2 cellular contexts compared by ENCODE assay signal in the genomic region with DNA sequence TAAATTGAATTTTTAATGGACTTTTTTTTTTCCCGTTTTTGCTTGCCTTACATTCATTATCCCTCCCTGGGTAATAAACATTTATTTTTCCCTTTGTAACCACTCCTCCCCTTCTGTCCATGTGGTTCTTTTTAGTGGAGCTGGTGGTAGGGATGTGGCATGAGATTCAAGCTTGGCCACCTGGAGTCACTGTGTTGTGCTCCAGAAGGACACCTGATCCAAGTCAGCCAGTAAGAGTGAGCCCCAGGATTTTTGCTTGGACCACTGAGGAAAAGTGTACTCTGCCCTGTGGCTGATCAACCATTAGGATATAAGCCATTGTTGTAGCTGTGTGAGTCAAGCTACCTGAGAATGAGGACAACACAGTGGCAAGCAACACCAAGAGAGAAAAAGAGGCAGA.
TF ChIP-seq lines count a peak whose summit lies in the region.

No MANE protein-coding gene starts in this region.

TF ChIP-seq in A549, 52 proteins besides CTCF, POLR2A, EP300 and RAD21:
- TF ChIP-seq NFE2L2 (conservative IDR thresholded peaks at IDR 0.05; ENCODE audit: low read length): no peak
- no peak for TF ChIP-seq ZNF302 (CRISPR knock-in tag; IDR thresholded peaks at IDR 0.05)
- no peak for TF ChIP-seq CHD2 (IDR thresholded peaks at IDR 0.05; ENCODE audit: low read length, partially characterized antibody)
- TF ChIP-seq, protein P1, sequence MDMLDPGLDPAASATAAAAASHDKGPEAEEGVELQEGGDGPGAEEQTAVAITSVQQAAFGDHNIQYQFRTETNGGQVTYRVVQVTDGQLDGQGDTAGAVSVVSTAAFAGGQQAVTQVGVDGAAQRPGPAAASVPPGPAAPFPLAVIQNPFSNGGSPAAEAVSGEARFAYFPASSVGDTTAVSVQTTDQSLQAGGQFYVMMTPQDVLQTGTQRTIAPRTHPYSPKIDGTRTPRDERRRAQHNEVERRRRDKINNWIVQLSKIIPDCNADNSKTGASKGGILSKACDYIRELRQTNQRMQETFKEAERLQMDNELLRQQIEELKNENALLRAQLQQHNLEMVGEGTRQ (IDR thresholded peaks at IDR 0.05): peak; percentile 26; the same call in 1 of the 2 replicates

TF ChIP-seq in H1, 55 proteins besides CTCF, POLR2A, EP300 and RAD21:
- TF ChIP-seq, protein P1 (IDR thresholded peaks at IDR 0.05; ENCODE audit: low read length): 0 out of 2 replicates have a peak, but pooled peaks have one; percentile 15
- no peak for TF ChIP-seq SIN3A (conservative IDR thresholded peaks at IDR 0.05 in 1 of 2, IDR thresholded peaks at IDR 0.05 in 1 of 2; ENCODE audit: low read depth in 1 of 2, low read length in 2 of 2)
